In the genomic region with DNA sequence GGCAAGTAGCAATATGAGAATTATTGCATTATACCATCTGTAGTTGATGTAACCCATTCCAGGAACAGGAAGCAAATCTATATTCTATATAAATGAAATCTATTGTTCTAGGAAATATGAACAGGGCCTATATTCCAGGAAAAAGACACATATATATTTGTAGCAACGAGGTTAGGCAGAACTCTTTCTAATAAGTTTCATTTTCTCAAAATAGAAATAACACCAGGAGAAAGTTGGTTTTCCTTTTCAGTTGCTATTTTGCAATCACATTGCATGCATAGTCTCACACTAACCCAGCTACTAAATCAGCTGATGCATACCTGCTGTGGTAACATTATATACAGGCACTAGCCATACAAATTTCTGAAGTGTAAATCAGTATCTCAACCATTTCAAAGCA, we compare ENCODE assay signal across 10 cellular contexts. TPM values are rescaled to one million over a fixed set of nuclear protein-coding genes. Genes with fewer than 3 reads are reported as not detected.
A peak's percentile ranks its signal among the peaks of the same experiment; 100 is the strongest.
DNase-seq lines count a peak whose midpoint lies in the region; ATAC-seq and TF ChIP-seq lines count a peak whose summit lies in the region.
"Had no signal": no experiment of that assay in that cellular context is flagged by ENCODE, and none has a peak within 500 bp of the region (broad histone marks: within the 10 kb centered on the region; RNA-seq: fewer than 3 reads in every experiment).

No MANE protein-coding gene starts in this region.

- no peak overlapping the region for H2AFZ ChIP-seq in hepatocyte

- no peaks in the 10 kb centered on the region for H4K20me1 ChIP-seq in hepatocyte (ENCODE audit: insufficient read depth, poor library complexity, severe bottlenecking)

- intact Hi-C loops in tibial artery (cut with DNase I; ENCODE audit: low total_unique reads), result no loop called here
- intact Hi-C loops in prostate gland (cut with DNase I), result no loop called here

- H3K9me3 ChIP-seq in hepatocyte (ENCODE audit: low read depth) (no peaks in the 10 kb centered on the region), tibial artery (no peaks in the 10 kb centered on the region), prostate gland (no peaks in the 10 kb centered on the region)

- TF ChIP-seq CTCF in hepatocyte (IDR thresholded peaks at IDR 0.05; ENCODE audit: poor library complexity) (no peak), tibial artery (IDR thresholded peaks at IDR 0.05) (no peak), prostate gland (IDR thresholded peaks at IDR 0.05) (no peak)

- H3K27me3 ChIP-seq in hepatocyte (no peaks in the 10 kb centered on the region), tibial artery (no peaks in the 10 kb centered on the region), prostate gland (replicated peaks; ENCODE audit: insufficient read depth) (no peaks in the 10 kb centered on the region)

- H3K4me3 Mint-ChIP-seq in activated T-helper 17 cell treated with anti-CD3 and anti-CD28 coated beads, Interleukin-2, amount 50 U/mL, for 72 hours, result no peak overlapping the region

- DNase-seq in NOMO-1 treated with DMSO at 0.1 percent for 48 hours (lab: John Stamatoyannopoulos, UW; ENCODE audit: unreplicated experiment), result peak; percentile 69
- no peak for DNase-seq in NOMO-1 treated with dmso at 0.1 percent for 144 hours (lab: John Stamatoyannopoulos, UW; ENCODE audit: unreplicated experiment)
- DNase-seq in hepatocyte (ENCODE audit: low spot score), result peak; percentile 18
- DNase-seq in tibial artery, result no peak
- no peak for DNase-seq in prostate gland (ENCODE audit: low spot score)
- DNase-seq in SHP77 treated with DMSO at 0.1 percent for 48 hours (lab: John Stamatoyannopoulos, UW), result no peak
- no peak for DNase-seq in activated CD8-positive, alpha-beta memory T cell treated with anti-CD3 and anti-CD28 coated beads, Interleukin-2, amount 50 U/mL, for 48 hours

- no peak for TF ChIP-seq POLR2A in prostate gland (IDR thresholded peaks at IDR 0.05)

- no peaks in the 10 kb centered on the region for H3K9me3 Mint-ChIP-seq in activated T-helper 17 cell treated with anti-CD3 and anti-CD28 coated beads, Interleukin-2, amount 50 U/mL, for 72 hours

- no peak overlapping the region for H3K4me3 ChIP-seq in hepatocyte
- no peak overlapping the region for H3K4me3 ChIP-seq in tibial artery
- no peak overlapping the region for H3K4me3 ChIP-seq in prostate gland

- no peak overlapping the region for H3K27ac Mint-ChIP-seq in activated T-helper 17 cell treated with anti-CD3 and anti-CD28 coated beads, Interleukin-2, amount 50 U/mL, for 72 hours

- peaks cover 4% of the 10 kb centered on the region for H3K4me1 Mint-ChIP-seq in activated T-helper 17 cell treated with anti-CD3 and anti-CD28 coated beads, Interleukin-2, amount 50 U/mL, for 72 hours

- H3K4me1 ChIP-seq in hepatocyte (ENCODE audit: insufficient read depth) (no peaks in the 10 kb centered on the region), tibial artery (peaks cover 0 to 32% (median 10%) of the 10 kb centered on the region in 4 donors), prostate gland (replicated peaks) (no peaks in the 10 kb centered on the region)

- H3K36me3 Mint-ChIP-seq in activated T-helper 17 cell treated with anti-CD3 and anti-CD28 coated beads, Interleukin-2, amount 50 U/mL, for 72 hours (ENCODE audit: low read depth), result no peaks in the 10 kb centered on the region
- H3K36me3 Mint-ChIP-seq: naive B cell had no signal

- 76% methylated on average over 1 of the region's 1 CpG for WGBS in hepatocyte (ENCODE audit: low lambda C conversion rate, missing lambda C conversion rate)
- 76% methylated on average over 1 of the region's 1 CpG for WGBS in prostate gland

- no peaks in the 10 kb centered on the region for H3K9me2 ChIP-seq in hepatocyte (replicated peaks; ENCODE audit: insufficient read depth)

- no peaks in the 10 kb centered on the region for H3K79me2 ChIP-seq in hepatocyte

- peak overlapping the region; percentile 3 for H3K4me2 ChIP-seq in hepatocyte

- no peaks in the 10 kb centered on the region for H3K36me3 ChIP-seq in hepatocyte (replicated peaks; ENCODE audit: insufficient read depth, low read depth)
- no peaks in the 10 kb centered on the region for H3K36me3 ChIP-seq in tibial artery
- H3K36me3 ChIP-seq in prostate gland, result no peaks in the 10 kb centered on the region

- no peaks in the 10 kb centered on the region for H3K27me3 Mint-ChIP-seq in activated T-helper 17 cell treated with anti-CD3 and anti-CD28 coated beads, Interleukin-2, amount 50 U/mL, for 72 hours
- H3K27me3 Mint-ChIP-seq: naive B cell had no signal

- peak; percentile 65 for ATAC-seq in activated T-helper 17 cell treated with anti-CD3 and anti-CD28 coated beads, Interleukin-2, amount 50 U/mL, for 72 hours (replicated peaks)

- peak overlapping the region; percentile 62 for H3K27ac ChIP-seq in hepatocyte
- H3K27ac ChIP-seq in tibial artery, result peak overlapping the region; percentile 31 to 75
- peak overlapping the region in 1 of 2 donors; percentile 33 for H3K27ac ChIP-seq in prostate gland
- H3K27ac ChIP-seq: 22Rv1 had no signal

RNA-seq across cellular contexts. Expression of a gene that starts 6.2 kb away (rescaled TPM):
- total RNA-seq in activated T-helper 17 cell treated with anti-CD3 and anti-CD28 coated beads, Interleukin-2, amount 50 U/mL, for 72 hours, result 1 to 10 TPM; 2.0 to 3.2 TPM
- 3.9 and 4.6 TPM in 2 replicates for total RNA-seq in hepatocyte
- 2.4 and 2.9 TPM in 2 replicates for polyA plus RNA-seq in hepatocyte
- total RNA-seq in prostate gland, result 1 to 10 TPM; 4.1 TPM

RNA-seq across cellular contexts. Expression of a gene that starts 32.2 kb away (rescaled TPM):
- 1 to 10 TPM; 2.5 to 4.3 TPM for total RNA-seq in activated T-helper 17 cell treated with anti-CD3 and anti-CD28 coated beads, Interleukin-2, amount 50 U/mL, for 72 hours
- total RNA-seq in hepatocyte (10.5 and 10.8 TPM in 2 replicates), prostate gland (1 to 10 TPM; 6.4 to 9.5 TPM)
- 6.9 and 8.6 TPM in 2 replicates for polyA plus RNA-seq in hepatocyte

RNA-seq across cellular contexts. Expression of a gene that starts 44.0 kb away (rescaled TPM):
- total RNA-seq in activated T-helper 17 cell treated with anti-CD3 and anti-CD28 coated beads, Interleukin-2, amount 50 U/mL, for 72 hours, result 10 to 100 TPM; 26.4 to 68.5 TPM
- total RNA-seq in hepatocyte, result 148 and 152 TPM in 2 replicates
- 128 and 144 TPM in 2 replicates for polyA plus RNA-seq in hepatocyte
- total RNA-seq in prostate gland, result 10 to 100 TPM; 25.6 to 37.2 TPM

Comparison
In these comparisons a context has a peak if more than half of its experiments do, and no peak if none do; other contexts are left out.
1. DNase-seq: peak in NOMO-1 treated with DMSO at 0.1 percent for 48 hours (single experiment) and hepatocyte (single experiment); none in NOMO-1 treated with dmso at 0.1 percent for 144 hours (single experiment), tibial artery (0 of 2), prostate gland (single experiment), SHP77 treated with DMSO at 0.1 percent for 48 hours (single experiment) and activated CD8-positive, alpha-beta memory T cell treated with anti-CD3 and anti-CD28 coated beads, Interleukin-2, amount 50 U/mL, for 48 hours (single experiment).